In the genomic region with DNA sequence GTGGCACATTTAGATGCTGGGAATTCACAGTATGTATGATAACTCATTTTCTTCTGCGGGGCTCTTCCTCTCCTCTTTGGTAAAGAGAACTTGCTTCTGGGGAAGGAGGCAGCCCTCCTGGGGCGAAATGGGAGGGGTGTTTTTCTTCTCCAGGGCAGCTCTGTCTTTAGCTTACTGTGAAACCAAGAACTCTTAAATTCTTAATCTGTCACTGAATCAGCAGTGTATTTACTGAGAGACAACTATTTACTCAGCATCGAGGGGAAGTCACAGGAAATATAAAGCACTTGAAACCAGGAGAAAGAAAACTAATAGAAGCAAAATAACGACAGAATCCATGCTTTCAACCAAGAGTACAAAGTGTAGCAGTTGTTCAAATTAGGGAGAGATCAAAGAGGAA, we compare ENCODE assay signal across 30 cellular contexts.
"Had no signal": no experiment of that assay in that cellular context is flagged by ENCODE, and none has a peak within 500 bp of the region (broad histone marks: within the 10 kb centered on the region; RNA-seq: fewer than 3 reads in every experiment).

No MANE protein-coding gene starts in this region.

- H3K9ac ChIP-seq: neural progenitor cell had no signal

- H3K9me3 ChIP-seq: left lung, lower lobe of right lung, neutrophil, pancreas, prostate gland, stomach, testis, thyroid gland, transverse colon, upper lobe of left lung had no signal

- H3K27ac ChIP-seq: left lung, lower lobe of right lung, neural progenitor cell, neutrophil, pancreas, skin epidermis, stomach, testis, thyroid gland, transverse colon, upper lobe of left lung had no signal

- H3K36me3 ChIP-seq: left lung, lower lobe of right lung, neural progenitor cell, neutrophil, pancreas, prostate gland, stomach, thyroid gland, transverse colon, upper lobe of left lung had no signal

- H3K4me3 ChIP-seq: left lung, lower lobe of right lung, neural progenitor cell, pancreas, prostate gland, skin epidermis, stomach, testis, thyroid gland, transverse colon, upper lobe of left lung had no signal

- ATAC-seq: left colon; left lung; lower lobe of right lung; natural killer cell; pancreas; right cardiac atrium; sciatic nerve; stimulated activated naive B cell treated with anti-CD40 and anti-IgM and Interleukin-4, amounts not matched to agents 10 μg/mL and 1 μg/mL and 100 μg/mL, for 72 hours; stimulated activated naive CD8-positive, alpha-beta T cell treated with anti-CD3 and anti-CD28 coated beads, Interleukin-15, Interleukin-2, amounts not matched to agents 100 U/mL and 50 U/mL, for 24 hours had no signal

- H3K4me1 ChIP-seq: left lung, lower lobe of right lung, pancreas, stomach, testis, transverse colon, upper lobe of left lung had no signal

- DNase-seq: hippocampal formation; kidney; left colon; left lung; lower lobe of right lung; mammary epithelial cell; mesenchymal stem cell; naive B cell; natural killer cell; nephron progenitor cell; pancreas; posterior cingulate gyrus; retina; right cardiac atrium; stimulated activated CD4-positive, alpha-beta T cell treated with anti-CD3 and anti-CD28 coated beads, Interleukin-12 subunit alpha, Interleukin-12 subunit beta, amount 100 ng/mL, for 4 hours; stimulated activated CD4-positive, alpha-beta T cell treated with anti-CD3 and anti-CD28 coated beads, Interleukin-15, amount 100 ng/mL, for 24 hours; stimulated activated CD4-positive, alpha-beta T cell treated with anti-CD3 and anti-CD28 coated beads, Interleukin-2, amount 100 ng/mL, for 24 hours; stimulated activated CD4-positive, alpha-beta T cell treated with anti-CD3 and anti-CD28 coated beads, Interleukin-4, amount 100 ng/mL, for 1 hour; stimulated activated naive B cell treated with anti-CD40 and anti-IgM and Interleukin-4, amounts not matched to agents 10 μg/mL and 1 μg/mL and 100 μg/mL, for 72 hours; stimulated activated naive CD8-positive, alpha-beta T cell treated with anti-CD3 and anti-CD28 coated beads, Interleukin-15, Interleukin-2, amounts not matched to agents 100 U/mL and 50 U/mL, for 24 hours; stomach; testis; thyroid gland; transverse colon; upper lobe of left lung had no signal
